ENCODE assay signal across 8 cellular contexts in the genomic region with DNA sequence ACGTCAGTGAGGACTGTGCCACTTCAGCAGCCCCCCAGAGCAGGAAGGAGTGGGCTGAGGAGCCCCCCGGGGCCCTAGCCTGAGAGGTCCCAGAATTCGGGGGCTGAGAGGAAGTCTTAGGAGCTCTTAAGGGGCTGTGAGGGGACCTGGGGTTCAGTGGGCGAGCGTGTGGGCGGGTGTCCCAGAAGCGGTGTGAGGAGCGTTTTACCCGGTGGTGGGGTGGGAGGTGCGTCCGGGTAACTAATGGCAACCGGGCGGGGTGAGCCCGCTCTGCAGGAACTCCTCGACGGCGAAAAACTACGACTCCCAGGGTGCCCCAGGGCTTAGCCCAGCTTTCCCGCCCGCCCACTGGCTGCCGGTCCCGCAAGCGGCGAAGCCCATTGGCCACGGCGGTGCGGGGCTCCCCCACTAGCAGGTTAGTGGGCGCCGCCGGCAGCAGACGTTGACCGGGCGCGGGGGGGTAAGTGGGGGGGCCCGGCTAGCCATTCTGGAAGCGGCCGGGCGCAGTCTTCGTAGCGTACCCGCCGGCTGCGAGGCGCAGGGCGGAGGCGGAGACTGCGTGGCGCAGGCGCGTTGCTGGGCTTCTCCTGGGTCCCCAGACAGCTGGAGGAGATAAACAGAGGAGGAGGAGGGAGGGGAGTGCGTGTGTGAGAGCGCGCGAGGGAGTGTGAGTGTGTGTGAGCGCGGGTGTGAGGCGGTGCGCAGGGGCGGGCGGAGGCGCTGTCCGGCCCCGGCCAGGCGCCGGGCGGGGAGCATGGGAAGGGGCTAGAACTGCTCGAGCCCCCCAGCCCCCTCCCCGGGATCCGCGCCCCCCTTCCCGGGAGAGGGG. TPM values are rescaled to one million over a fixed set of nuclear protein-coding genes. Genes with fewer than 3 reads are reported as not detected.
DNase-seq lines count a peak whose midpoint lies in the region; ATAC-seq, FAIRE-seq and TF ChIP-seq lines count a peak whose summit lies in the region.

A gene with protein sequence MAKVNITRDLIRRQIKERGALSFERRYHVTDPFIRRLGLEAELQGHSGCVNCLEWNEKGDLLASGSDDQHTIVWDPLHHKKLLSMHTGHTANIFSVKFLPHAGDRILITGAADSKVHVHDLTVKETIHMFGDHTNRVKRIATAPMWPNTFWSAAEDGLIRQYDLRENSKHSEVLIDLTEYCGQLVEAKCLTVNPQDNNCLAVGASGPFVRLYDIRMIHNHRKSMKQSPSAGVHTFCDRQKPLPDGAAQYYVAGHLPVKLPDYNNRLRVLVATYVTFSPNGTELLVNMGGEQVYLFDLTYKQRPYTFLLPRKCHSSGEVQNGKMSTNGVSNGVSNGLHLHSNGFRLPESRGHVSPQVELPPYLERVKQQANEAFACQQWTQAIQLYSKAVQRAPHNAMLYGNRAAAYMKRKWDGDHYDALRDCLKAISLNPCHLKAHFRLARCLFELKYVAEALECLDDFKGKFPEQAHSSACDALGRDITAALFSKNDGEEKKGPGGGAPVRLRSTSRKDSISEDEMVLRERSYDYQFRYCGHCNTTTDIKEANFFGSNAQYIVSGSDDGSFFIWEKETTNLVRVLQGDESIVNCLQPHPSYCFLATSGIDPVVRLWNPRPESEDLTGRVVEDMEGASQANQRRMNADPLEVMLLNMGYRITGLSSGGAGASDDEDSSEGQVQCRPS (plus strand): TSS at position 579 of the 829 bp plus-strand sequence. CDS start 26,423 bp downstream, outside the sequence.

- peak within 1 kb of the TSS; percentile 64 for H3K14ac ChIP-seq in trophoblast cell (ENCODE audit: low read length)

- H3K36me3 ChIP-seq in cardiac muscle cell = no peaks in the 10 kb centered on the region
- no peaks in the 10 kb centered on the region for H3K36me3 ChIP-seq in trophoblast cell (ENCODE audit: control insufficient read depth in 1 of 2, insufficient read depth in 2 of 2, low read length in 2 of 2)
- no peaks in the 10 kb centered on the region for H3K36me3 ChIP-seq in transverse colon

- H3K27me3 ChIP-seq in cardiac muscle cell (no peaks in the 10 kb centered on the region), trophoblast cell (ENCODE audit: insufficient read depth, low read length) (no peaks in the 10 kb centered on the region), transverse colon (no peaks in the 10 kb centered on the region)

- peaks cover 4% of the 10 kb centered on the region for H3K79me1 ChIP-seq in trophoblast cell (ENCODE audit: low read length)

- intact Hi-C loops in transverse colon (cut with DNase I; ENCODE audit: low total_unique reads) = no loop called here

- CTCF ChIA-PET in T-cell (lab: Charles Lee) = interaction anchor here (0.6 to 3.8 kb wide), 4 partner anchors 10 to 491 kb away, joined by 5 to 10 read pairs (median 6); no protein-coding TSS in a partner anchor

- in situ Hi-C loops in transverse colon (cut with MboI; ENCODE audit: low pct_ligation_motif_present in 1 of 4, low pct_unique_long_range_greater_than_20kb in 1 of 4, low sequenced_read_pairs in 3 of 4) = no loop called here

- peak within 1 kb of the TSS; percentile 29 for H2BK120ac ChIP-seq in trophoblast cell (ENCODE audit: insufficient read depth, low read length, poor library complexity)

- no peak within 1 kb of the TSS for H3K23ac ChIP-seq in trophoblast cell (ENCODE audit: low read length)

- H3K27me3 Mint-ChIP-seq in T-cell = no peaks in the 10 kb centered on the region

- no peak for TF ChIP-seq EP300 in transverse colon (IDR thresholded peaks at IDR 0.05; ENCODE audit: low read depth)

- peak within 1 kb of the TSS; percentile 79 for H3K4me2 ChIP-seq in trophoblast cell (ENCODE audit: low read length)

- H2BK5ac ChIP-seq in trophoblast cell (ENCODE audit: low read depth, low read length, poor library complexity) = peak within 1 kb of the TSS; percentile 58

- H3K4me1 Mint-ChIP-seq in T-cell = peaks cover 29 to 33% (median 30%) of the 10 kb centered on the region in 3 donors

- peak within 1 kb of the TSS; percentile 91 to 92 for H3K27ac Mint-ChIP-seq in T-cell

- no peaks in the 10 kb centered on the region for H3K79me2 ChIP-seq in trophoblast cell (ENCODE audit: control insufficient read depth, insufficient read depth, low read length, poor library complexity)

- H3K4me3 ChIP-seq in cardiac muscle cell (peak within 1 kb of the TSS; percentile 68), trophoblast cell (ENCODE audit: low read depth, low read length) (peak within 1 kb of the TSS; percentile 95), transverse colon (peak within 1 kb of the TSS; percentile 72 to 96 (median 94))

- TF ChIP-seq CTCF in cardiac muscle cell (IDR thresholded peaks at IDR 0.05; ENCODE audit: low read depth, low read length) (no peak), transverse colon (IDR thresholded peaks at IDR 0.05) (no peak)

- peak within 1 kb of the TSS; percentile 71 for H4K12ac ChIP-seq in trophoblast cell (ENCODE audit: low read depth, low read length)

- no peak within 1 kb of the TSS for H2AK5ac ChIP-seq in trophoblast cell (ENCODE audit: low read length)

- H3K18ac ChIP-seq in trophoblast cell (ENCODE audit: low read length) = peak within 1 kb of the TSS; percentile 89

- peak; percentile 92 for DNase-seq in GM12891 (ENCODE audit: insufficient read length, low spot score)
- peak; percentile 80 for DNase-seq in NCI-H1436 treated with DMSO at 0.1 percent for 48 hours (lab: John Stamatoyannopoulos, UW)
- peak; percentile 96 to 99 (median 98) for DNase-seq in T-cell
- peak; percentile 99 for DNase-seq in cardiac muscle cell (ENCODE audit: low read depth in 1 of 2, low spot score in 1 of 2)
- peak; percentile 91 for DNase-seq in trophoblast cell
- peak; percentile 98 for DNase-seq in transverse colon

- peak within 1 kb of the TSS; percentile 87 to 97 (median 95) for H3K4me3 Mint-ChIP-seq in T-cell

- no peaks in the 10 kb centered on the region for H3K9me3 Mint-ChIP-seq in T-cell

- no peak within 1 kb of the TSS for H3K4ac ChIP-seq in trophoblast cell (ENCODE audit: low read depth, low read length)

- 0 to 1% (median 0%) methylated on average over 59 to 71 of the region's 71 CpGs for whole genome bisulfite sequencing in adipose tissue, 3 donors
- WGBS in trophoblast cell (ENCODE audit: extremely low coverage, insufficient coverage, insufficient read length) = no CpG with 5 or more reads among the region's 71 CpGs
- 2% methylated on average over 61 of the region's 71 CpGs; no CpG with 5 or more reads in 1 of the 2 donors for WGBS in transverse colon (ENCODE audit: low coverage in 1 of 2), 2 donors

- H2AFZ ChIP-seq in trophoblast cell (ENCODE audit: insufficient read depth, low read length, poor library complexity) = peak within 1 kb of the TSS; percentile 79

- FAIRE-seq in GM12891 (lab: Jason Lieb, UNC) = peak; percentile 96

- no peak within 1 kb of the TSS for H2BK12ac ChIP-seq in trophoblast cell (ENCODE audit: low read length)

- H4K8ac ChIP-seq in trophoblast cell (ENCODE audit: low read depth, low read length) = peak within 1 kb of the TSS; percentile 90

- POLR2A ChIA-PET in T-cell (lab: Charles Lee) = interaction anchor here (0.6 to 0.7 kb wide), 4 partner anchors 402 to 1987 kb away, joined by 3 read pairs; a partner anchor contains a TSS

- H3K36me3 Mint-ChIP-seq in T-cell = no peaks in the 10 kb centered on the region

- TF ChIP-seq POLR2A in GM12891 (IDR thresholded peaks at IDR 0.05; ENCODE audit: low read depth, low read length) (no peak), transverse colon (IDR thresholded peaks at IDR 0.05) (peak; percentile 73)

- H3K27ac ChIP-seq in adipose tissue (ENCODE audit: low read depth, low read length) = no peak within 1 kb of the TSS
- peak within 1 kb of the TSS; percentile 52 for H3K27ac ChIP-seq in cardiac muscle cell
- H3K27ac ChIP-seq in trophoblast cell (ENCODE audit: low read depth, low read length) = no peak within 1 kb of the TSS
- peak within 1 kb of the TSS; percentile 91 to 93 (median 92) for H3K27ac ChIP-seq in transverse colon

- peak within 1 kb of the TSS; percentile 76 for H3K9ac ChIP-seq in trophoblast cell (ENCODE audit: low read length)

- peak; percentile 86 for ATAC-seq in HG02840 (IDR thresholded peaks at IDR 0.05; ENCODE audit: low FRiP score, unreplicated experiment)
- peak; percentile 93 to 96 (median 94) for ATAC-seq in T-cell (replicated peaks in 1 of 4)

- H3K9me3 ChIP-seq in cardiac muscle cell (ENCODE audit: low read depth) (no peaks in the 10 kb centered on the region), trophoblast cell (ENCODE audit: insufficient read depth, low read depth, low read length) (no peaks in the 10 kb centered on the region), transverse colon (no peaks in the 10 kb centered on the region)

- peak within 1 kb of the TSS; percentile 26 for H4K91ac ChIP-seq in trophoblast cell (ENCODE audit: low read depth, low read length)

- no peaks in the 10 kb centered on the region for H3K4me1 ChIP-seq in cardiac muscle cell (ENCODE audit: low read depth)
- H3K4me1 ChIP-seq in trophoblast cell (ENCODE audit: control insufficient read depth in 1 of 2, insufficient read depth in 2 of 2, low read length in 2 of 2) = peaks cover 4 to 6% of the 10 kb centered on the region in 2 experiments
- peaks cover 0 to 20% (median 15%) of the 10 kb centered on the region in 4 donors for H3K4me1 ChIP-seq in transverse colon

TF ChIP-seq in GM12891, 5 proteins besides CTCF, POLR2A, EP300 and RAD21:
- no peak for TF ChIP-seq SPI1 (IDR thresholded peaks at IDR 0.05; ENCODE audit: low read depth, low read length)
- TF ChIP-seq POLR2AphosphoS5 (IDR thresholded peaks at IDR 0.05; ENCODE audit: low read depth, low read length) = no peak
- no peak for TF ChIP-seq TAF1 (IDR thresholded peaks at IDR 0.05; ENCODE audit: low read depth, low read length)
- TF ChIP-seq POU2F2 (IDR thresholded peaks at IDR 0.05; ENCODE audit: low read depth, low read length) = no peak
- TF ChIP-seq PAX5 (IDR thresholded peaks at IDR 0.05; ENCODE audit: insufficient read depth, low read length, severe bottlenecking) = no peak

RNA-seq across cellular contexts. Expression of the gene that starts here (rescaled TPM):
- 20.1 TPM for polyA plus RNA-seq in GM12891 (2012; ENCODE audit: low read depth, missing spikeins)
- total RNA-seq in T-cell (10 to 100 TPM; 39.4 to 55.9 (median 50.7) TPM), cardiac muscle cell (49.9 and 52.5 TPM in 2 replicates), transverse colon (10 to 100 TPM; 36.0 to 62.5 (median 44.2) TPM)
- polyA plus RNA-seq in adipose tissue (10 to 100 TPM; 12.7 to 27.1 (median 19.5) TPM), cardiac muscle cell (18.9 and 22.8 TPM in 2 replicates)
- 12.8 and 13.3 TPM in 2 replicates for polyA plus RNA-seq in trophoblast cell (2013)

Comparison
In these comparisons a context has a peak if more than half of its experiments do, and no peak if none do; other contexts are left out.
1. H3K27ac ChIP-seq: peak in cardiac muscle cell (single experiment) and transverse colon (4 of 4); none in adipose tissue (single experiment) and trophoblast cell (single experiment).
2. Peak in every context shown above with its lines, with median percentiles within 50 percentile points of each other: DNase-seq and H3K4me3 ChIP-seq.